ENCODE assay signal across 16 cellular contexts in genomic region chr9:12855066-12855465, GRCh38.
DNase-seq lines count a peak whose midpoint lies in the region; ATAC-seq, FAIRE-seq and TF ChIP-seq lines count a peak whose summit lies in the region.
"Had no signal": no experiment of that assay in that cellular context is flagged by ENCODE, and none has a peak within 500 bp of the region (broad histone marks: within the 10 kb centered on the region; RNA-seq: fewer than 3 reads in every experiment).

No MANE protein-coding gene starts in this region.

- peak overlapping the region; percentile 44 for H3K27ac Mint-ChIP-seq in Calu3 (ENCODE audit: unreplicated experiment)
- H3K27ac Mint-ChIP-seq in astrocyte (ENCODE audit: unreplicated experiment) = peak overlapping the region; percentile 36
- no peak overlapping the region for H3K27ac Mint-ChIP-seq in stimulated activated memory B cell treated with anti-CD40 and anti-IgM and Interleukin-4, amounts not matched to agents 10 μg/mL and 1 μg/mL and 100 μg/mL, for 72 hours
- H3K27ac Mint-ChIP-seq: CD4-positive, CD25-positive, alpha-beta regulatory T cell; HFFc6 had no signal

- no peaks in the 10 kb centered on the region for H3K27me3 ChIP-seq in astrocyte (ENCODE audit: insufficient read depth, low read length)
- H3K27me3 ChIP-seq in neuronal stem cell (ENCODE audit: control insufficient read depth in 3 of 3, insufficient read depth in 3 of 3, low read depth in 1 of 3, low read length in 3 of 3) = no peaks in the 10 kb centered on the region
- H3K27me3 ChIP-seq in tibial artery = no peaks in the 10 kb centered on the region
- H3K27me3 ChIP-seq: BLaER1 treated with 17β-estradiol and CSF1 and Interleukin-3, amounts not matched to agents 10 nM and 100 nM had no signal

- DNase-seq in Calu3 = no peak
- no peak for DNase-seq in astrocyte (ENCODE audit: low read depth)
- peak; percentile 51 for DNase-seq in epithelial cell of esophagus (ENCODE audit: low read depth)
- no peak for DNase-seq in neuronal stem cell (ENCODE audit: low spot score)
- no peak for DNase-seq in mucosa of gallbladder (ENCODE audit: low spot score)
- DNase-seq in tibial artery = no peak
- DNase-seq: ACHN; CD4-positive, CD25-positive, alpha-beta regulatory T cell; DMS 273 treated with DMSO at 0.1 percent for 48 hours; HCEC 1CT; HFFc6; IMR-90; KBM-7 had no signal

- H3K27me3 Mint-ChIP-seq in Calu3 (ENCODE audit: unreplicated experiment) (no peaks in the 10 kb centered on the region), astrocyte (ENCODE audit: low read depth, unreplicated experiment) (no peaks in the 10 kb centered on the region)
- no peaks in the 10 kb centered on the region for H3K27me3 Mint-ChIP-seq in stimulated activated memory B cell treated with anti-CD40 and anti-IgM and Interleukin-4, amounts not matched to agents 10 μg/mL and 1 μg/mL and 100 μg/mL, for 72 hours
- H3K27me3 Mint-ChIP-seq: CD4-positive, CD25-positive, alpha-beta regulatory T cell had no signal

- no peaks in the 10 kb centered on the region for H3K79me2 ChIP-seq in astrocyte (ENCODE audit: insufficient read depth, low read length)

- no peak overlapping the region for H3K23ac ChIP-seq in neuronal stem cell (ENCODE audit: low read depth, low read length, poor library complexity)

- H2AK5ac ChIP-seq in neuronal stem cell (ENCODE audit: low read depth, low read length) = no peak overlapping the region

- ATAC-seq in stimulated activated memory B cell treated with anti-CD40 and anti-IgM and Interleukin-4, amounts not matched to agents 10 μg/mL and 1 μg/mL and 100 μg/mL, for 72 hours = no peak

- no peak overlapping the region for H2AFZ ChIP-seq in astrocyte (ENCODE audit: low read depth, low read length)
- no peak overlapping the region for H2AFZ ChIP-seq in neuronal stem cell (ENCODE audit: low read length)

- intact Hi-C loops in Calu3 (cut with micrococcal nuclease; ENCODE audit: unreplicated experiment) (no loop called here), tibial artery (cut with DNase I; ENCODE audit: low total_unique reads) (no loop called here)

- peak overlapping the region; percentile 75 for H3K14ac ChIP-seq in neuronal stem cell (ENCODE audit: low read length)

- no peaks in the 10 kb centered on the region for H3K4me1 ChIP-seq in astrocyte (ENCODE audit: insufficient read depth, low read length)
- peaks cover 0 to 4% of the 10 kb centered on the region in 2 donors for H3K4me1 ChIP-seq in neuronal stem cell (ENCODE audit: control insufficient read depth in 2 of 2, insufficient read depth in 1 of 2, low read depth in 1 of 2, low read length in 2 of 2)
- H3K4me1 ChIP-seq in tibial artery = peaks cover 0 to 7% (median 0%) of the 10 kb centered on the region in 4 donors

- no peak overlapping the region for H3K18ac ChIP-seq in neuronal stem cell (ENCODE audit: low read length)

- H3K4me2 ChIP-seq in astrocyte (ENCODE audit: low read length) (no peak overlapping the region), neuronal stem cell (ENCODE audit: insufficient read depth, low read length, poor library complexity, severe bottlenecking) (no peak overlapping the region)
- H3K4me2 ChIP-seq: BLaER1 treated with 17β-estradiol and CSF1 and Interleukin-3, amounts not matched to agents 10 nM and 100 nM had no signal

- H4K8ac ChIP-seq in neuronal stem cell (ENCODE audit: low read depth, low read length) = no peak overlapping the region

- no peak overlapping the region for H3K27ac ChIP-seq in astrocyte (ENCODE audit: low read depth, low read length)
- H3K27ac ChIP-seq in neuronal stem cell (replicated peaks; ENCODE audit: low read length) = no peak overlapping the region
- H3K27ac ChIP-seq in tibial artery = no peak overlapping the region
- H3K27ac ChIP-seq: BLaER1 treated with 17β-estradiol and CSF1 and Interleukin-3, amounts not matched to agents 10 nM and 100 nM had no signal

- BruUV-seq in Calu3 (replicated peaks; lab: Mats Ljungman, UMichigan) = no TSS peak

- no peak overlapping the region for H4K91ac ChIP-seq in neuronal stem cell (ENCODE audit: low read depth, low read length, poor library complexity)

- CTCF ChIA-PET in Calu3 (lab: Charles Lee) = no interaction called here

- H3K4me3 Mint-ChIP-seq in Calu3 (ENCODE audit: low read depth, unreplicated experiment) (no peak overlapping the region), astrocyte (ENCODE audit: unreplicated experiment) (no peak overlapping the region)
- H3K4me3 Mint-ChIP-seq in stimulated activated memory B cell treated with anti-CD40 and anti-IgM and Interleukin-4, amounts not matched to agents 10 μg/mL and 1 μg/mL and 100 μg/mL, for 72 hours = no peak overlapping the region
- H3K4me3 Mint-ChIP-seq: CD4-positive, CD25-positive, alpha-beta regulatory T cell; HFFc6 had no signal

- no peak overlapping the region for H2BK120ac ChIP-seq in neuronal stem cell (ENCODE audit: low read depth, low read length)

- H3K4me3 ChIP-seq in astrocyte (ENCODE audit: insufficient read depth, low read depth, low read length) (no peak overlapping the region), epithelial cell of esophagus (ENCODE audit: low read length) (no peak overlapping the region), neuronal stem cell (ENCODE audit: low read length in 2 of 2) (no peak overlapping the region), tibial artery (no peak overlapping the region)
- H3K4me3 ChIP-seq: BLaER1 treated with 17β-estradiol and CSF1 and Interleukin-3, amounts not matched to agents 10 nM and 100 nM had no signal

- no peaks in the 10 kb centered on the region for H3K36me3 ChIP-seq in astrocyte (ENCODE audit: insufficient read depth, low read length)
- H3K36me3 ChIP-seq in neuronal stem cell (replicated peaks in 1 of 2; ENCODE audit: control insufficient read depth in 2 of 2, insufficient read depth in 2 of 2, low read length in 2 of 2) = no peaks in the 10 kb centered on the region
- no peaks in the 10 kb centered on the region for H3K36me3 ChIP-seq in tibial artery
- H3K36me3 ChIP-seq: BLaER1 treated with 17β-estradiol and CSF1 and Interleukin-3, amounts not matched to agents 10 nM and 100 nM had no signal

- H3K36me3 Mint-ChIP-seq in Calu3 (ENCODE audit: insufficient read depth, unreplicated experiment) = peaks cover 16% of the 10 kb centered on the region
- no peaks in the 10 kb centered on the region for H3K36me3 Mint-ChIP-seq in astrocyte (ENCODE audit: low read depth, unreplicated experiment)
- H3K36me3 Mint-ChIP-seq in stimulated activated memory B cell treated with anti-CD40 and anti-IgM and Interleukin-4, amounts not matched to agents 10 μg/mL and 1 μg/mL and 100 μg/mL, for 72 hours = no peaks in the 10 kb centered on the region
- H3K36me3 Mint-ChIP-seq: CD4-positive, CD25-positive, alpha-beta regulatory T cell had no signal

- no peak overlapping the region for H2BK5ac ChIP-seq in neuronal stem cell (ENCODE audit: low read length)

- H2BK15ac ChIP-seq in neuronal stem cell (ENCODE audit: low read length) = no peak overlapping the region

- H3K9me3 ChIP-seq in astrocyte (ENCODE audit: insufficient read depth, low read depth, low read length) (no peaks in the 10 kb centered on the region), neuronal stem cell (replicated peaks in 1 of 2; ENCODE audit: control insufficient read depth in 2 of 2, insufficient read depth in 1 of 2, low read depth in 1 of 2, low read length in 2 of 2) (no peaks in the 10 kb centered on the region), tibial artery (no peaks in the 10 kb centered on the region)
- H3K9me3 ChIP-seq: BLaER1 treated with 17β-estradiol and CSF1 and Interleukin-3, amounts not matched to agents 10 nM and 100 nM had no signal

- no peaks in the 10 kb centered on the region for H4K20me1 ChIP-seq in astrocyte (ENCODE audit: insufficient read depth, low read length)
- H4K20me1 ChIP-seq: BLaER1 treated with 17β-estradiol and CSF1 and Interleukin-3, amounts not matched to agents 10 nM and 100 nM had no signal

- no peak overlapping the region for H2BK12ac ChIP-seq in neuronal stem cell (ENCODE audit: low read length)

- H3K9ac ChIP-seq in astrocyte (ENCODE audit: low read length) (no peak overlapping the region), neuronal stem cell (ENCODE audit: low read depth, low read length, poor library complexity) (no peak overlapping the region)
- H3K9ac ChIP-seq: BLaER1 treated with 17β-estradiol and CSF1 and Interleukin-3, amounts not matched to agents 10 nM and 100 nM had no signal

- no peak overlapping the region for H3K4ac ChIP-seq in neuronal stem cell (ENCODE audit: low read length)

- TF ChIP-seq CTCF in Calu3 (IDR thresholded peaks at IDR 0.05; ENCODE audit: unreplicated experiment) (no peak), astrocyte (IDR thresholded peaks at IDR 0.05; ENCODE audit: insufficient read depth, low read depth, low read length) (no peak), epithelial cell of esophagus (IDR thresholded peaks at IDR 0.05; ENCODE audit: insufficient read depth, low read depth, low read length, missing control alignments) (no peak), tibial artery (IDR thresholded peaks at IDR 0.05) (no peak)

- H3K4me1 Mint-ChIP-seq in Calu3 (ENCODE audit: low read depth, unreplicated experiment) = peaks cover 66% of the 10 kb centered on the region
- H3K4me1 Mint-ChIP-seq in astrocyte (ENCODE audit: low read depth, unreplicated experiment) = peaks cover 17% of the 10 kb centered on the region
- H3K4me1 Mint-ChIP-seq in stimulated activated memory B cell treated with anti-CD40 and anti-IgM and Interleukin-4, amounts not matched to agents 10 μg/mL and 1 μg/mL and 100 μg/mL, for 72 hours = no peaks in the 10 kb centered on the region
- H3K4me1 Mint-ChIP-seq: CD4-positive, CD25-positive, alpha-beta regulatory T cell had no signal

- no CpG with 5 or more reads among the region's 4 CpGs for WGBS in neuronal stem cell (ENCODE audit: extremely low coverage in 2 of 2, insufficient read length in 2 of 2, insufficient replicate concordance in 1 of 2), 2 donors

- FAIRE-seq in astrocyte (lab: Jason Lieb, UNC) = no peak
- FAIRE-seq: GM18507 had no signal

- no peaks in the 10 kb centered on the region for H3K9me3 Mint-ChIP-seq in Calu3 (ENCODE audit: low read depth, unreplicated experiment)
- no peaks in the 10 kb centered on the region for H3K9me3 Mint-ChIP-seq in astrocyte (ENCODE audit: unreplicated experiment)
- H3K9me3 Mint-ChIP-seq in stimulated activated memory B cell treated with anti-CD40 and anti-IgM and Interleukin-4, amounts not matched to agents 10 μg/mL and 1 μg/mL and 100 μg/mL, for 72 hours = no peaks in the 10 kb centered on the region
- H3K9me3 Mint-ChIP-seq: HFFc6 had no signal

- no peaks in the 10 kb centered on the region for H3K79me1 ChIP-seq in neuronal stem cell (ENCODE audit: low read depth, low read length)
